Comparison of ENCODE assay signal across 18 cellular contexts in genomic region chr5:149435660-149436059, GRCh38. TPM values are rescaled to one million over a fixed set of nuclear protein-coding genes. Genes with fewer than 3 reads are reported as not detected.
DNase-seq lines count a peak whose midpoint lies in the region; ATAC-seq and TF ChIP-seq lines count a peak whose summit lies in the region.
"Had no signal": no experiment of that assay in that cellular context is flagged by ENCODE, and none has a peak within 500 bp of the region (broad histone marks: within the 10 kb centered on the region; RNA-seq: fewer than 3 reads in every experiment).

No MANE protein-coding gene starts in this region.

- H3K27me3 ChIP-seq in ascending aorta (no peaks in the 10 kb centered on the region), mesenchymal stem cell (ENCODE audit: control insufficient read depth in 1 of 2, insufficient read depth in 1 of 2, low read length in 2 of 2) (no peaks in the 10 kb centered on the region), sigmoid colon (no peaks in the 10 kb centered on the region)
- H3K27me3 ChIP-seq: SJSA1 had no signal

- H3K9me3 ChIP-seq in ascending aorta = no peaks in the 10 kb centered on the region
- H3K9me3 ChIP-seq in mesenchymal stem cell (ENCODE audit: control insufficient read depth, low read length) = no peaks in the 10 kb centered on the region
- H3K9me3 ChIP-seq in sigmoid colon = peaks cover 0 to 6% (median 0%) of the 10 kb centered on the region in 4 donors
- H3K9me3 ChIP-seq: SJSA1 had no signal

- peak overlapping the region; percentile 9 to 13 for H3K4ac ChIP-seq in mesenchymal stem cell (ENCODE audit: low read depth in 1 of 2, low read length in 2 of 2)

- no peak overlapping the region for H2AK5ac ChIP-seq in mesenchymal stem cell (ENCODE audit: low read length, severe bottlenecking)

- TF ChIP-seq POLR2A in sigmoid colon (IDR thresholded peaks at IDR 0.05) = no peak

- DNase-seq in EH (ENCODE audit: low read depth) = peak; percentile 66
- no peak for DNase-seq in ascending aorta (ENCODE audit: low spot score in 2 of 2)
- DNase-seq in mesenchymal stem cell = no peak
- peak; percentile 69 for DNase-seq in sigmoid colon
- DNase-seq in NCI-H2107 treated with DMSO at 0.1 percent for 48 hours (lab: John Stamatoyannopoulos, UW; ENCODE audit: unreplicated experiment) = no peak
- DNase-seq in HuH-7.5 (ENCODE audit: low spot score) = no peak
- DNase-seq in NCI-H128 (lab: John Stamatoyannopoulos, UW; ENCODE audit: unreplicated experiment) = no peak
- DNase-seq: DMS79, H7, KBM-7, NCI-H1092 treated with DMSO at 0.1 percent for 48 hours, NCI-H2029 treated with DMSO at 0.1 percent for 48 hours, NCI-H2171, NCI-H526, OCI-M1 had no signal

- intact Hi-C loops in ascending aorta (cut with DNase I) = loop anchor here (2.0 kb wide), 1 partner anchor 69 kb away; no protein-coding TSS in a partner anchor
- intact Hi-C loops in sigmoid colon (cut with DNase I) = no loop called here

- ATAC-seq in HG03025 (IDR thresholded peaks at IDR 0.05; ENCODE audit: low FRiP score, unreplicated experiment) = no peak
- ATAC-seq: GM12878 had no signal

- H2BK12ac ChIP-seq in mesenchymal stem cell (ENCODE audit: low read length in 2 of 2) = peak overlapping the region in 1 of 2 experiments; percentile 38

- no peak overlapping the region for H3K14ac ChIP-seq in mesenchymal stem cell (ENCODE audit: low read length in 2 of 2)

- peak overlapping the region in 1 of 2 experiments; percentile 23 for H3K18ac ChIP-seq in mesenchymal stem cell (ENCODE audit: low read depth in 1 of 2, low read length in 2 of 2)

- TF ChIP-seq CTCF in ascending aorta (IDR thresholded peaks at IDR 0.05) = no peak
- no peak for TF ChIP-seq CTCF in sigmoid colon (IDR thresholded peaks at IDR 0.05)

- peak overlapping the region; percentile 2 for H2BK120ac ChIP-seq in mesenchymal stem cell (ENCODE audit: low read depth, low read length)

- no peak overlapping the region for H3K4me3 ChIP-seq in ascending aorta
- H3K4me3 ChIP-seq in mesenchymal stem cell (ENCODE audit: insufficient read depth in 1 of 2, low read depth in 1 of 2, low read length in 2 of 2) = no peak overlapping the region
- H3K4me3 ChIP-seq in sigmoid colon = no peak overlapping the region
- H3K4me3 ChIP-seq: GM12878, SJSA1 had no signal

- H4K8ac ChIP-seq in mesenchymal stem cell (ENCODE audit: low read length) = no peak overlapping the region

- H4K91ac ChIP-seq in mesenchymal stem cell (ENCODE audit: low read length) = peak overlapping the region; percentile 73

- H3K23ac ChIP-seq in mesenchymal stem cell (ENCODE audit: low read length in 2 of 2) = no peak overlapping the region

- peak overlapping the region; percentile 13 to 80 for H3K27ac ChIP-seq in ascending aorta
- no peak overlapping the region for H3K27ac ChIP-seq in mesenchymal stem cell (ENCODE audit: low read length, poor library complexity, severe bottlenecking)
- H3K27ac ChIP-seq in sigmoid colon = peak overlapping the region; percentile 74 to 98 (median 96)
- H3K27ac ChIP-seq: SJSA1 had no signal

- no peak overlapping the region for H2BK15ac ChIP-seq in mesenchymal stem cell (ENCODE audit: low read depth, poor library complexity, severe bottlenecking)

- no peak overlapping the region for H2BK5ac ChIP-seq in mesenchymal stem cell (ENCODE audit: low read depth, low read length, poor library complexity, severe bottlenecking)

- no peak overlapping the region for H3K4me2 ChIP-seq in mesenchymal stem cell (ENCODE audit: low read length, poor library complexity, severe bottlenecking)

- no peak for TF ChIP-seq EP300 in sigmoid colon (IDR thresholded peaks at IDR 0.05)

- H3K36me3 ChIP-seq in ascending aorta = peaks cover 0 to 3% of the 10 kb centered on the region in 2 donors
- peaks cover 0 to 11% of the 10 kb centered on the region in 2 experiments for H3K36me3 ChIP-seq in mesenchymal stem cell (ENCODE audit: control insufficient read depth in 1 of 2, insufficient read depth in 2 of 2, low read depth in 1 of 2, low read length in 2 of 2)
- peaks cover 0 to 4% (median 0%) of the 10 kb centered on the region in 4 donors for H3K36me3 ChIP-seq in sigmoid colon

- H2AFZ ChIP-seq in mesenchymal stem cell (ENCODE audit: low read depth, low read length) = no peak overlapping the region

- no peaks in the 10 kb centered on the region for H3K79me1 ChIP-seq in mesenchymal stem cell (replicated peaks; ENCODE audit: low read length, poor library complexity, severe bottlenecking)

- no peak overlapping the region for H3K9ac ChIP-seq in mesenchymal stem cell (ENCODE audit: low read length)

- H3K4me1 ChIP-seq in ascending aorta (peaks cover 0 to 2% of the 10 kb centered on the region in 2 donors), mesenchymal stem cell (ENCODE audit: control insufficient read depth, insufficient read depth, low read depth, low read length) (peaks cover 10% of the 10 kb centered on the region), sigmoid colon (peaks cover 3 to 41% (median 34%) of the 10 kb centered on the region in 4 donors)

RNA-seq across cellular contexts. Expression of gene IL17B, which starts 56.6 kb away (rescaled TPM):
- 46.8 TPM for total RNA-seq in ascending aorta
- polyA plus RNA-seq in mesenchymal stem cell (2013, experiment 1 of 2) = 6.6 TPM
- polyA plus RNA-seq in mesenchymal stem cell (2013, experiment 2 of 2) = 6.3 TPM
- 1 to 10 TPM; 3.0 to 9.6 (median 5.6) TPM for total RNA-seq in sigmoid colon
- under 1 TPM in 1 of 3 donors, not detected in 2; 0.82 TPM for polyA plus RNA-seq in sigmoid colon
- total RNA-seq: GM12878, H7 had no signal
- polyA plus RNA-seq: GM12878 had no signal

Comparison
In these comparisons a context has a peak if more than half of its experiments do, and no peak if none do; other contexts are left out.
1. DNase-seq: peak in EH (single experiment) and sigmoid colon (single experiment); none in ascending aorta (0 of 2), mesenchymal stem cell (single experiment), NCI-H2107 treated with DMSO at 0.1 percent for 48 hours (single experiment), HuH-7.5 (single experiment) and NCI-H128 (single experiment).